ENCODE assay signal across 21 cellular contexts in the genomic region with DNA sequence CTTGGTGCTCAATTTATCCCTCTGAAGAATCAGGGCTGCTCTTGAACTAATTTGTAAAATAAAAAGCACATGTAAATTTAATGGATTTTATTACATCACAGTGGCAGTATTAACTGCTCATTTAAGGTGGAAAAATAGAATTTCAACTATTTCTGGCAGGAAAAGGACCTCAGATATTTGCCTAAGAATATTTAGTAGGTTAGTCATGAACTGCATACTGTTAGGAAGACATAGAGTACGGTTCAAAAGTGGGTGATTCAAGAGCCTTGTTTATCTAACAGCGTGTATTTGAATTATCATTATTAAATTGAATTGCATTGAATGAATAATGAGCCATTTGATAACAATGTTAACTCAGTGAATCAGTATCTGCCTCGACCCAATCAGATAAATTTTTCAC.
DNase-seq lines count a peak whose midpoint lies in the region; ATAC-seq, FAIRE-seq and TF ChIP-seq lines count a peak whose summit lies in the region.
"Had no signal": no experiment of that assay in that cellular context is flagged by ENCODE, and none has a peak within 500 bp of the region (broad histone marks: within the 10 kb centered on the region; RNA-seq: fewer than 3 reads in every experiment).

No MANE protein-coding gene starts in this region.

- H3K36me3 Mint-ChIP-seq in astrocyte (ENCODE audit: low read depth, unreplicated experiment), result no peaks in the 10 kb centered on the region

- H3K36me3 ChIP-seq in ACC112 (ENCODE audit: insufficient read depth, low read length) (no peaks in the 10 kb centered on the region), astrocyte (ENCODE audit: insufficient read depth, low read length) (no peaks in the 10 kb centered on the region)
- H3K36me3 ChIP-seq: Peyer's patch had no signal

- H4K20me1 ChIP-seq in astrocyte (ENCODE audit: insufficient read depth, low read length), result no peaks in the 10 kb centered on the region

- no peak overlapping the region for H3K9ac ChIP-seq in astrocyte (ENCODE audit: low read length)

- H2AFZ ChIP-seq in ACC112 (ENCODE audit: low read length, unreplicated experiment) (peak overlapping the region; percentile 46), astrocyte (ENCODE audit: low read depth, low read length) (no peak overlapping the region)

- ATAC-seq in HG03280 (IDR thresholded peaks at IDR 0.05; ENCODE audit: unreplicated experiment), result no peak
- no peak for ATAC-seq in GM18502 (IDR thresholded peaks at IDR 0.05; ENCODE audit: poor library complexity, unreplicated experiment)

- H3K4me2 ChIP-seq in astrocyte (ENCODE audit: low read length), result no peak overlapping the region

- H3K27me3 Mint-ChIP-seq in astrocyte (ENCODE audit: low read depth, unreplicated experiment), result peaks cover 3% of the 10 kb centered on the region

- H3K4me1 ChIP-seq in ACC112 (ENCODE audit: control insufficient read depth, insufficient read depth, low read length, unreplicated experiment) (peaks cover 14% of the 10 kb centered on the region), astrocyte (ENCODE audit: insufficient read depth, low read length) (no peaks in the 10 kb centered on the region)
- H3K4me1 ChIP-seq: Peyer's patch had no signal

- no peak for FAIRE-seq in astrocyte (lab: Jason Lieb, UNC)
- FAIRE-seq: G401.6 had no signal

- no peaks in the 10 kb centered on the region for H3K9me3 ChIP-seq in astrocyte (ENCODE audit: insufficient read depth, low read depth, low read length)
- H3K9me3 ChIP-seq: Peyer's patch had no signal

- no peak overlapping the region for H3K4me3 ChIP-seq in ACC112 (ENCODE audit: low read depth, low read length)
- no peak overlapping the region for H3K4me3 ChIP-seq in astrocyte (ENCODE audit: insufficient read depth, low read depth, low read length)
- no peak overlapping the region for H3K4me3 ChIP-seq in fibroblast of mammary gland (ENCODE audit: control insufficient read depth, low read depth, low read length)
- H3K4me3 ChIP-seq: Peyer's patch had no signal

- peak; percentile 63 for DNase-seq in EL
- DNase-seq in astrocyte (ENCODE audit: low read depth), result peak; percentile 70
- peak; percentile 55 for DNase-seq in fibroblast of mammary gland (ENCODE audit: low read depth)
- no peak for DNase-seq in D341Med (ENCODE audit: low spot score)
- DNase-seq in activated CD4-positive, CD25-positive, alpha-beta regulatory T cell (lab: John Stamatoyannopoulos, UW), result no peak
- DNase-seq: COR-L47, H7, IMR-90, Kasumi-1, NCI-H1417, NCI-H1930, NCI-H2171 treated with DMSO at 0.1 percent for 48 hours, NCI-H510A, NCI-H82, Peyer's patch, SIG-M5 had no signal

- TF ChIP-seq CTCF in astrocyte (IDR thresholded peaks at IDR 0.05; ENCODE audit: insufficient read depth, low read depth, low read length), result no peak
- no peak for TF ChIP-seq CTCF in fibroblast of mammary gland (conservative IDR thresholded peaks at IDR 0.05; ENCODE audit: control insufficient read depth, insufficient read depth, low read depth, low read length)

- peaks cover 7% of the 10 kb centered on the region for H3K4me1 Mint-ChIP-seq in astrocyte (ENCODE audit: low read depth, unreplicated experiment)

- H3K27ac Mint-ChIP-seq in astrocyte (ENCODE audit: unreplicated experiment), result no peak overlapping the region

- no peak overlapping the region for H3K27ac ChIP-seq in ACC112 (ENCODE audit: low read depth, low read length)
- H3K27ac ChIP-seq in astrocyte (ENCODE audit: low read depth, low read length), result no peak overlapping the region
- H3K27ac ChIP-seq: C4-2B, Peyer's patch had no signal

- H3K79me2 ChIP-seq in ACC112 (ENCODE audit: control insufficient read depth, insufficient read depth, low read length, unreplicated experiment), result no peaks in the 10 kb centered on the region
- H3K79me2 ChIP-seq in astrocyte (ENCODE audit: insufficient read depth, low read length), result no peaks in the 10 kb centered on the region

- no peaks in the 10 kb centered on the region for H3K27me3 ChIP-seq in ACC112 (ENCODE audit: insufficient read depth, low read length)
- no peaks in the 10 kb centered on the region for H3K27me3 ChIP-seq in astrocyte (ENCODE audit: insufficient read depth, low read length)
- H3K27me3 ChIP-seq: Peyer's patch had no signal

- H3K4me3 Mint-ChIP-seq in astrocyte (ENCODE audit: unreplicated experiment), result no peak overlapping the region

- no peaks in the 10 kb centered on the region for H3K9me3 Mint-ChIP-seq in astrocyte (ENCODE audit: unreplicated experiment)

Comparison
In these comparisons a context has a peak if more than half of its experiments do, and no peak if none do; other contexts are left out.
1. DNase-seq: peak in EL (single experiment), astrocyte (single experiment) and fibroblast of mammary gland (single experiment); none in D341Med (single experiment) and activated CD4-positive, CD25-positive, alpha-beta regulatory T cell (0 of 4).